9 cellular contexts compared by ENCODE assay signal in genomic region chr3:16400143-16400935, GRCh38.
DNase-seq lines count a peak whose midpoint lies in the region; ATAC-seq and TF ChIP-seq lines count a peak whose summit lies in the region.
"Had no signal": no experiment of that assay in that cellular context is flagged by ENCODE, and none has a peak within 500 bp of the region (broad histone marks: within the 10 kb centered on the region; RNA-seq: fewer than 3 reads in every experiment).

No MANE protein-coding gene starts in this region.

- POLR2A ChIA-PET in activated CD8-positive, alpha-beta T cell treated with anti-CD3 and anti-CD28 coated beads for 36 hours (lab: Charles Lee), result interaction anchor here (0.6 to 2.4 kb wide), 2 partner anchors 9 to 115 kb away, joined by 3 to 5 read pairs; no protein-coding TSS in a partner anchor

- peaks cover 66% of the 10 kb centered on the region for H3K36me3 Mint-ChIP-seq in activated CD8-positive, alpha-beta T cell treated with anti-CD3 and anti-CD28 coated beads for 36 hours (ENCODE audit: low read depth)
- H3K36me3 Mint-ChIP-seq in stimulated activated memory B cell treated with anti-CD40 and anti-IgM and Interleukin-4, amounts not matched to agents 10 μg/mL and 1 μg/mL and 100 μg/mL, for 72 hours, result peaks cover 75% of the 10 kb centered on the region
- H3K36me3 Mint-ChIP-seq in activated naive CD4-positive, alpha-beta T cell treated with anti-CD3 and anti-CD28 coated beads, Interleukin-2, amount 10 ng/mL, durations not matched to agents 7 days and 5 days, result peaks cover 44% of the 10 kb centered on the region

- peaks cover 44% of the 10 kb centered on the region for H3K4me1 Mint-ChIP-seq in activated CD8-positive, alpha-beta T cell treated with anti-CD3 and anti-CD28 coated beads for 36 hours (ENCODE audit: low read depth)
- peaks cover 44% of the 10 kb centered on the region for H3K4me1 Mint-ChIP-seq in stimulated activated memory B cell treated with anti-CD40 and anti-IgM and Interleukin-4, amounts not matched to agents 10 μg/mL and 1 μg/mL and 100 μg/mL, for 72 hours
- peaks cover 5% of the 10 kb centered on the region for H3K4me1 Mint-ChIP-seq in activated naive CD4-positive, alpha-beta T cell treated with anti-CD3 and anti-CD28 coated beads, Interleukin-2, amount 10 ng/mL, durations not matched to agents 7 days and 5 days

- H3K27me3 Mint-ChIP-seq in activated CD8-positive, alpha-beta T cell treated with anti-CD3 and anti-CD28 coated beads for 36 hours, result no peaks in the 10 kb centered on the region
- H3K27me3 Mint-ChIP-seq in stimulated activated memory B cell treated with anti-CD40 and anti-IgM and Interleukin-4, amounts not matched to agents 10 μg/mL and 1 μg/mL and 100 μg/mL, for 72 hours, result peaks cover 14% of the 10 kb centered on the region
- H3K27me3 Mint-ChIP-seq in activated naive CD4-positive, alpha-beta T cell treated with anti-CD3 and anti-CD28 coated beads, Interleukin-2, amount 10 ng/mL, durations not matched to agents 7 days and 5 days, result no peaks in the 10 kb centered on the region

- ATAC-seq in GM18511 (IDR thresholded peaks at IDR 0.05; ENCODE audit: unreplicated experiment) (peak; percentile 19), left ventricle myocardium superior (peak; percentile 53), HG03342 (IDR thresholded peaks at IDR 0.05; ENCODE audit: unreplicated experiment) (no peak)
- ATAC-seq in activated CD8-positive, alpha-beta T cell treated with anti-CD3 and anti-CD28 coated beads for 36 hours, result no peak
- ATAC-seq in stimulated activated memory B cell treated with anti-CD40 and anti-IgM and Interleukin-4, amounts not matched to agents 10 μg/mL and 1 μg/mL and 100 μg/mL, for 72 hours, result no peak

- intact Hi-C loops in activated CD8-positive, alpha-beta T cell treated with anti-CD3 and anti-CD28 coated beads for 36 hours (cut with micrococcal nuclease), result no loop called here
- intact Hi-C loops in left ventricle myocardium superior (cut with micrococcal nuclease), result no loop called here

- no peak for DNase-seq in activated CD8-positive, alpha-beta T cell treated with anti-CD3 and anti-CD28 coated beads for 36 hours
- no peak for DNase-seq in left ventricle myocardium superior
- no peak for DNase-seq in NCI-H128 (lab: John Stamatoyannopoulos, UW; ENCODE audit: unreplicated experiment)
- no peak for DNase-seq in NCI-H146 (lab: John Stamatoyannopoulos, UW)
- no peak for DNase-seq in activated naive CD4-positive, alpha-beta T cell treated with anti-CD3 and anti-CD28 coated beads, Interleukin-2, amount 10 ng/mL, durations not matched to agents 7 days and 5 days
- DNase-seq: activated T-cell treated with anti-CD3 and anti-CD28 coated beads, Interleukin-2, amount 50 U/mL, for 48 hours had no signal

- H3K4me3 Mint-ChIP-seq in activated CD8-positive, alpha-beta T cell treated with anti-CD3 and anti-CD28 coated beads for 36 hours, result no peak overlapping the region
- H3K4me3 Mint-ChIP-seq in stimulated activated memory B cell treated with anti-CD40 and anti-IgM and Interleukin-4, amounts not matched to agents 10 μg/mL and 1 μg/mL and 100 μg/mL, for 72 hours, result no peak overlapping the region
- no peak overlapping the region for H3K4me3 Mint-ChIP-seq in activated naive CD4-positive, alpha-beta T cell treated with anti-CD3 and anti-CD28 coated beads, Interleukin-2, amount 10 ng/mL, durations not matched to agents 7 days and 5 days

- no peak for TF ChIP-seq CTCF in activated CD8-positive, alpha-beta T cell treated with anti-CD3 and anti-CD28 coated beads for 36 hours (IDR thresholded peaks at IDR 0.05)

- H3K9me3 Mint-ChIP-seq in activated CD8-positive, alpha-beta T cell treated with anti-CD3 and anti-CD28 coated beads for 36 hours, result no peaks in the 10 kb centered on the region
- no peaks in the 10 kb centered on the region for H3K9me3 Mint-ChIP-seq in stimulated activated memory B cell treated with anti-CD40 and anti-IgM and Interleukin-4, amounts not matched to agents 10 μg/mL and 1 μg/mL and 100 μg/mL, for 72 hours
- no peaks in the 10 kb centered on the region for H3K9me3 Mint-ChIP-seq in activated naive CD4-positive, alpha-beta T cell treated with anti-CD3 and anti-CD28 coated beads, Interleukin-2, amount 10 ng/mL, durations not matched to agents 7 days and 5 days

- CTCF ChIA-PET in activated CD8-positive, alpha-beta T cell treated with anti-CD3 and anti-CD28 coated beads for 36 hours (lab: Charles Lee), result interaction anchor here (1.7 kb wide), 1 partner anchor 9 kb away, joined by 5 read pairs; no protein-coding TSS in a partner anchor
- CTCF ChIA-PET in activated naive CD4-positive, alpha-beta T cell treated with anti-CD3 and anti-CD28 coated beads, Interleukin-2, amount 10 ng/mL, durations not matched to agents 7 days and 5 days (lab: Charles Lee), result no interaction called here

- H3K27ac Mint-ChIP-seq in activated CD8-positive, alpha-beta T cell treated with anti-CD3 and anti-CD28 coated beads for 36 hours, result peak overlapping the region; percentile 43
- peak overlapping the region; percentile 48 for H3K27ac Mint-ChIP-seq in stimulated activated memory B cell treated with anti-CD40 and anti-IgM and Interleukin-4, amounts not matched to agents 10 μg/mL and 1 μg/mL and 100 μg/mL, for 72 hours
- no peak overlapping the region for H3K27ac Mint-ChIP-seq in activated naive CD4-positive, alpha-beta T cell treated with anti-CD3 and anti-CD28 coated beads, Interleukin-2, amount 10 ng/mL, durations not matched to agents 7 days and 5 days

Comparison
In these comparisons a context has a peak if more than half of its experiments do, and no peak if none do; other contexts are left out.
1. ATAC-seq: peak in GM18511 (single experiment) and left ventricle myocardium superior (single experiment); none in activated CD8-positive, alpha-beta T cell treated with anti-CD3 and anti-CD28 coated beads for 36 hours (single experiment), stimulated activated memory B cell treated with anti-CD40 and anti-IgM and Interleukin-4, amounts not matched to agents 10 μg/mL and 1 μg/mL and 100 μg/mL, for 72 hours (single experiment) and HG03342 (single experiment).